Comparison of ENCODE assay signal across 12 cellular contexts in the genomic region with DNA sequence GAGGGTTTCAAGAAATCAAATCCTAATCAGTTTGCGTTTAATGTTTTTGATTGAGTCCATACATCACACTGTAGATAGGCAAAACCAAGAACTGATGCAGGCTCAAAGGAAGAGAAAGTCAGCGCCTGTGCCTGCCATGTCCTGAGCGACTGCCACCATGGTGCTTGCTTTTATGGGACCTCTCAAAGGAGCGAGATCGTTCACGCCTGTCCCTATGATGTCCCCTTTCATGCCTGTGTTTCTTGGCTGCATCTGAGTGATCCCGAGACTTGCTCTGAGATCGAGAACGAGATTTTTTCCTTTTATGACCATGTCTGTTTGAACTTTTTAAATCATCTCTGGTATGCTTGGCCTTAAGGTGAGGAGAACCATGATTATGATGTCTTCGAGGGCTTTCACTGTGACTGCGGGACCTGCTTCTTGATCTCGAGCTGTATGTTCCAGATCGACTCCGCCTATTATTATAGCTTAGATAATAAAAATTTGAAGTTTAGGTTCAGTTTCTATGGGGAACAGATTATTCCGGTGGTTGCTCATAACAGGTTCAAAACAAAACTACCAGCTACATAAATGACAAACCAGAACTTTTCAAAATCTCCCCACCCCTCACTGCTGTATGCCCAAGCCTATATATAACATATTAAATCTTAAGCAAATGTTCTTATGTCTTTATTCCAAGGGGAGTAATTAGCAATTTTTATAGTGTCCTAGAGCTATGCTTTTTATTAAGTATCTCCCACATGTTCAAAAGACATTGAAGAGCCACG. TPM values are rescaled to one million over a fixed set of nuclear protein-coding genes. Genes with fewer than 3 reads are reported as not detected.
DNase-seq lines count a peak whose midpoint lies in the region; ATAC-seq and TF ChIP-seq lines count a peak whose summit lies in the region.
"Had no signal": no experiment of that assay in that cellular context is flagged by ENCODE, and none has a peak within 500 bp of the region (broad histone marks: within the 10 kb centered on the region; RNA-seq: fewer than 3 reads in every experiment).

No MANE protein-coding gene starts in this region.

- peaks cover 65% of the 10 kb centered on the region for H3K4me1 Mint-ChIP-seq in activated T-cell treated with anti-CD3 and anti-CD28 coated beads, Interleukin-2, amount 50 U/mL, for 72 hours (ENCODE audit: low read depth)
- H3K4me1 Mint-ChIP-seq in activated naive CD8-positive, alpha-beta T cell treated with anti-CD3 and anti-CD28 coated beads for 36 hours, result peaks cover 33% of the 10 kb centered on the region
- H3K4me1 Mint-ChIP-seq in stimulated activated memory B cell treated with anti-CD40 and anti-IgM and Interleukin-4, amounts not matched to agents 10 μg/mL and 1 μg/mL and 100 μg/mL, for 72 hours, result peaks cover 18% of the 10 kb centered on the region
- peaks cover 4% of the 10 kb centered on the region for H3K4me1 Mint-ChIP-seq in MCF 10A (ENCODE audit: insufficient read depth, unreplicated experiment)

- H3K27ac Mint-ChIP-seq in activated T-cell treated with anti-CD3 and anti-CD28 coated beads, Interleukin-2, amount 50 U/mL, for 72 hours, result peak overlapping the region; percentile 82
- peak overlapping the region; percentile 21 for H3K27ac Mint-ChIP-seq in activated naive CD8-positive, alpha-beta T cell treated with anti-CD3 and anti-CD28 coated beads for 36 hours
- peak overlapping the region; percentile 65 for H3K27ac Mint-ChIP-seq in stimulated activated memory B cell treated with anti-CD40 and anti-IgM and Interleukin-4, amounts not matched to agents 10 μg/mL and 1 μg/mL and 100 μg/mL, for 72 hours
- no peak overlapping the region for H3K27ac Mint-ChIP-seq in MCF 10A (ENCODE audit: low read depth, unreplicated experiment)

- ATAC-seq in activated T-cell treated with anti-CD3 and anti-CD28 coated beads, Interleukin-2, amount 50 U/mL, for 72 hours (replicated peaks in 1 of 2), result peak; percentile 42 to 70
- ATAC-seq in HG02852 (IDR thresholded peaks at IDR 0.05; ENCODE audit: unreplicated experiment), result peak; percentile 70
- peak; percentile 57 for ATAC-seq in stimulated activated memory B cell treated with anti-CD40 and anti-IgM and Interleukin-4, amounts not matched to agents 10 μg/mL and 1 μg/mL and 100 μg/mL, for 72 hours

- H3K4me3 ChIP-seq in H7 (ENCODE audit: insufficient read depth, low read depth, low read length), result no peak overlapping the region

- H3K36me3 ChIP-seq in H7 (replicated peaks; ENCODE audit: control insufficient read depth, insufficient read depth, low read length), result peaks cover 48% of the 10 kb centered on the region

- no TSS peak for BruUV-seq in MCF 10A (replicated peaks; lab: Mats Ljungman, UMichigan)

- H3K4me3 Mint-ChIP-seq in activated T-cell treated with anti-CD3 and anti-CD28 coated beads, Interleukin-2, amount 50 U/mL, for 72 hours, result peak overlapping the region in 1 of 2 donors; percentile 53
- H3K4me3 Mint-ChIP-seq in activated naive CD8-positive, alpha-beta T cell treated with anti-CD3 and anti-CD28 coated beads for 36 hours, result no peak overlapping the region
- no peak overlapping the region for H3K4me3 Mint-ChIP-seq in stimulated activated memory B cell treated with anti-CD40 and anti-IgM and Interleukin-4, amounts not matched to agents 10 μg/mL and 1 μg/mL and 100 μg/mL, for 72 hours
- no peak overlapping the region for H3K4me3 Mint-ChIP-seq in MCF 10A (ENCODE audit: unreplicated experiment)

- intact Hi-C loops in MCF 10A (cut with micrococcal nuclease), result no loop called here

- no peaks in the 10 kb centered on the region for H3K9me3 Mint-ChIP-seq in activated T-cell treated with anti-CD3 and anti-CD28 coated beads, Interleukin-2, amount 50 U/mL, for 72 hours
- H3K9me3 Mint-ChIP-seq in activated naive CD8-positive, alpha-beta T cell treated with anti-CD3 and anti-CD28 coated beads for 36 hours, result no peaks in the 10 kb centered on the region
- H3K9me3 Mint-ChIP-seq in stimulated activated memory B cell treated with anti-CD40 and anti-IgM and Interleukin-4, amounts not matched to agents 10 μg/mL and 1 μg/mL and 100 μg/mL, for 72 hours, result no peaks in the 10 kb centered on the region
- no peaks in the 10 kb centered on the region for H3K9me3 Mint-ChIP-seq in MCF 10A (ENCODE audit: unreplicated experiment)

- H3K27me3 Mint-ChIP-seq in activated T-cell treated with anti-CD3 and anti-CD28 coated beads, Interleukin-2, amount 50 U/mL, for 72 hours (ENCODE audit: low read depth), result no peaks in the 10 kb centered on the region
- no peaks in the 10 kb centered on the region for H3K27me3 Mint-ChIP-seq in activated naive CD8-positive, alpha-beta T cell treated with anti-CD3 and anti-CD28 coated beads for 36 hours
- H3K27me3 Mint-ChIP-seq in stimulated activated memory B cell treated with anti-CD40 and anti-IgM and Interleukin-4, amounts not matched to agents 10 μg/mL and 1 μg/mL and 100 μg/mL, for 72 hours, result no peaks in the 10 kb centered on the region
- H3K27me3 Mint-ChIP-seq in MCF 10A (ENCODE audit: insufficient read depth, unreplicated experiment), result no peaks in the 10 kb centered on the region

- CTCF ChIA-PET in MCF 10A (lab: Yijun Ruan, JAX), result interaction anchor here (0.5 to 1.4 kb wide), 5 partner anchors 11 to 475 kb away, joined by 4 to 6 read pairs (median 4); no protein-coding TSS in a partner anchor

- H3K36me3 Mint-ChIP-seq in activated T-cell treated with anti-CD3 and anti-CD28 coated beads, Interleukin-2, amount 50 U/mL, for 72 hours (ENCODE audit: insufficient read depth in 2 of 2), result peaks cover 15 to 61% of the 10 kb centered on the region in 2 donors
- H3K36me3 Mint-ChIP-seq in activated naive CD8-positive, alpha-beta T cell treated with anti-CD3 and anti-CD28 coated beads for 36 hours, result peaks cover 52% of the 10 kb centered on the region
- peaks cover 73% of the 10 kb centered on the region for H3K36me3 Mint-ChIP-seq in stimulated activated memory B cell treated with anti-CD40 and anti-IgM and Interleukin-4, amounts not matched to agents 10 μg/mL and 1 μg/mL and 100 μg/mL, for 72 hours
- H3K36me3 Mint-ChIP-seq in MCF 10A (ENCODE audit: insufficient read depth, unreplicated experiment), result peaks cover 100% of the 10 kb centered on the region

- no peak for TF ChIP-seq CTCF in MCF 10A (IDR thresholded peaks at IDR 0.05; ENCODE audit: unreplicated experiment)

- peak; percentile 31 to 38 for DNase-seq in activated T-cell treated with anti-CD3 and anti-CD28 coated beads, Interleukin-2, amount 50 U/mL, for 72 hours
- DNase-seq in activated T-cell treated with anti-CD3 and anti-CD28 coated beads for 4 hours, result no peak
- no peak for DNase-seq in activated naive CD8-positive, alpha-beta T cell treated with anti-CD3 and anti-CD28 coated beads for 36 hours
- DNase-seq in Kasumi-1 (lab: John Stamatoyannopoulos, UW), result no peak
- no peak for DNase-seq in MCF 10A (ENCODE audit: unreplicated experiment)
- no peak for DNase-seq in H7
- DNase-seq: activated CD8-positive, alpha-beta memory T cell treated with anti-CD3 and anti-CD28 coated beads for 24 hours; NCI-H187; NCI-H69; posterior cingulate gyrus had no signal

- H3K27me3 ChIP-seq in H7 (ENCODE audit: control insufficient read depth, insufficient read depth, low read length), result no peaks in the 10 kb centered on the region

- POLR2A ChIA-PET in MCF 10A (lab: Yijun Ruan, JAX), result interaction anchor here (0.6 to 3.8 kb wide), 3 partner anchors 12 to 1423 kb away, joined by 4 to 33 read pairs (median 14); a partner anchor contains a TSS

RNA-seq across cellular contexts. Expression of a gene that starts 11.6 kb away (rescaled TPM):
- total RNA-seq in activated T-cell treated with anti-CD3 and anti-CD28 coated beads, Interleukin-2, amount 50 U/mL, for 72 hours, result 100 to 1,000 TPM; 248 to 315 TPM
- total RNA-seq in activated naive CD8-positive, alpha-beta T cell treated with anti-CD3 and anti-CD28 coated beads for 36 hours, result 100 to 1,000 TPM; 139 to 156 TPM
- 103 and 112 TPM in 2 replicates for total RNA-seq in MCF 10A (2022)
- total RNA-seq in H7 (2014; rRNA removed; shearing (Covaris generic)), result 41.1 and 75.1 TPM in 2 replicates

Comparison
In these comparisons a context has a peak if more than half of its experiments do, and no peak if none do; other contexts are left out.
1. DNase-seq: peak in activated T-cell treated with anti-CD3 and anti-CD28 coated beads, Interleukin-2, amount 50 U/mL, for 72 hours (2 of 2); none in activated T-cell treated with anti-CD3 and anti-CD28 coated beads for 4 hours (single experiment), activated naive CD8-positive, alpha-beta T cell treated with anti-CD3 and anti-CD28 coated beads for 36 hours (single experiment), Kasumi-1 (0 of 2), MCF 10A (single experiment) and H7 (single experiment).
2. Peak in every context shown above with its lines, with median percentiles within 50 percentile points of each other: ATAC-seq.